In genomic region chr21:14581902-14582457, GRCh38 we compare ENCODE assay signal across 19 cellular contexts. TPM values are rescaled to one million over a fixed set of nuclear protein-coding genes. Genes with fewer than 3 reads are reported as not detected.
DNase-seq lines count a peak whose midpoint lies in the region; ATAC-seq and TF ChIP-seq lines count a peak whose summit lies in the region.
"Had no signal": no experiment of that assay in that cellular context is flagged by ENCODE, and none has a peak within 500 bp of the region (broad histone marks: within the 10 kb centered on the region; RNA-seq: fewer than 3 reads in every experiment).

No MANE protein-coding gene starts in this region.

- no peaks in the 10 kb centered on the region for H3K9me3 ChIP-seq in upper lobe of right lung
- H3K9me3 ChIP-seq: heart right ventricle, right lobe of liver, tibial nerve had no signal

- TF ChIP-seq CTCF in natural killer cell (IDR thresholded peaks at IDR 0.05) (no peak), upper lobe of right lung (IDR thresholded peaks at IDR 0.05) (no peak)

- H3K27me3 Mint-ChIP-seq in activated CD4-positive, alpha-beta T cell treated with anti-CD3 and anti-CD28 coated beads, Interleukin-2, amount 10 ng/mL, durations not matched to agents 7 days and 5 days, result no peaks in the 10 kb centered on the region
- H3K27me3 Mint-ChIP-seq in activated T-helper 2 cell treated with anti-CD3 and anti-CD28 coated beads, Interferon-gamma antibody, Interleukin-2, Interleukin-4, amounts not matched to agents 10 μg/mL and 5 μg/mL and 100 μg/mL, durations not matched to agents 14 hours and 24 hours and 36 hours (ENCODE audit: low read depth), result no peaks in the 10 kb centered on the region
- H3K27me3 Mint-ChIP-seq in natural killer cell (ENCODE audit: low read depth in 2 of 2), result peaks cover 0 to 2% of the 10 kb centered on the region in 2 donors

- intact Hi-C loops in activated T-helper 2 cell treated with anti-CD3 and anti-CD28 coated beads, Interferon-gamma antibody, Interleukin-2, Interleukin-4, amounts not matched to agents 10 μg/mL and 5 μg/mL and 100 μg/mL, durations not matched to agents 14 hours and 24 hours and 36 hours (cut with micrococcal nuclease), result loop anchor here (1.0 to 10.0 kb wide), 10 partner anchors 8 to 243 kb away; partner anchors contain the start of genes HSPA13 and SAMSN1
- intact Hi-C loops in natural killer cell (cut with micrococcal nuclease), result no loop called here
- intact Hi-C loops in upper lobe of right lung (cut with DNase I), result no loop called here

- ATAC-seq in natural killer cell (peak in 2 of 3 donors; percentile 35 to 71), left lobe of liver (no peak), upper lobe of right lung (no peak)
- ATAC-seq: heart right ventricle, right lobe of liver had no signal

- DNase-seq in activated CD4-positive, alpha-beta T cell treated with anti-CD3 and anti-CD28 coated beads, Interleukin-2, amount 10 ng/mL, durations not matched to agents 7 days and 5 days, result no peak
- DNase-seq in activated CD4-positive, alpha-beta T cell treated with anti-CD3 and anti-CD28 coated beads, Interleukin-2, amount 50 U/mL, for 4 hours, result no peak
- peak; percentile 40 for DNase-seq in activated T-helper 2 cell treated with anti-CD3 and anti-CD28 coated beads, Interferon-gamma antibody, Interleukin-2, Interleukin-4, amounts not matched to agents 10 μg/mL and 5 μg/mL and 100 μg/mL, durations not matched to agents 14 hours and 24 hours and 36 hours (ENCODE audit: low spot score)
- DNase-seq in natural killer cell (no peak), left lobe of liver (ENCODE audit: low spot score) (no peak), NCI-H1694 treated with DMSO at 0.1 percent for 48 hours (lab: John Stamatoyannopoulos, UW) (no peak), upper lobe of right lung (no peak)
- DNase-seq: COR-L47; heart right ventricle; NCI-H187 treated with DMSO at 0.1 percent for 48 hours; right lobe of liver; stimulated activated CD4-positive, alpha-beta T cell treated with anti-CD3 and anti-CD28 coated beads, Interleukin-4, amount 100 ng/mL, for 1 hour had no signal

- H3K27me3 ChIP-seq in upper lobe of right lung, result no peaks in the 10 kb centered on the region
- H3K27me3 ChIP-seq: heart right ventricle, right lobe of liver, tibial nerve had no signal

- H3K27ac ChIP-seq in upper lobe of right lung, result no peak overlapping the region
- H3K27ac ChIP-seq: heart right ventricle, right lobe of liver, SK-N-MC, tibial nerve had no signal

- no peaks in the 10 kb centered on the region for H3K4me1 ChIP-seq in upper lobe of right lung
- H3K4me1 ChIP-seq: right lobe of liver, tibial nerve had no signal

- H3K36me3 Mint-ChIP-seq in activated CD4-positive, alpha-beta T cell treated with anti-CD3 and anti-CD28 coated beads, Interleukin-2, amount 10 ng/mL, durations not matched to agents 7 days and 5 days (ENCODE audit: low read depth), result peaks cover 4% of the 10 kb centered on the region
- H3K36me3 Mint-ChIP-seq in activated T-helper 2 cell treated with anti-CD3 and anti-CD28 coated beads, Interferon-gamma antibody, Interleukin-2, Interleukin-4, amounts not matched to agents 10 μg/mL and 5 μg/mL and 100 μg/mL, durations not matched to agents 14 hours and 24 hours and 36 hours (ENCODE audit: low read depth), result peaks cover 11% of the 10 kb centered on the region
- no peaks in the 10 kb centered on the region for H3K36me3 Mint-ChIP-seq in natural killer cell

- peaks cover 6% of the 10 kb centered on the region for H3K4me1 Mint-ChIP-seq in activated CD4-positive, alpha-beta T cell treated with anti-CD3 and anti-CD28 coated beads, Interleukin-2, amount 10 ng/mL, durations not matched to agents 7 days and 5 days
- peaks cover 50% of the 10 kb centered on the region for H3K4me1 Mint-ChIP-seq in activated T-helper 2 cell treated with anti-CD3 and anti-CD28 coated beads, Interferon-gamma antibody, Interleukin-2, Interleukin-4, amounts not matched to agents 10 μg/mL and 5 μg/mL and 100 μg/mL, durations not matched to agents 14 hours and 24 hours and 36 hours (ENCODE audit: low read depth)
- H3K4me1 Mint-ChIP-seq in natural killer cell, result no peaks in the 10 kb centered on the region

- POLR2A ChIA-PET in activated CD4-positive, alpha-beta T cell treated with anti-CD3 and anti-CD28 coated beads, Interleukin-2, amount 10 ng/mL, durations not matched to agents 7 days and 5 days (lab: Charles Lee), result no interaction called here

- H3K9me3 Mint-ChIP-seq in activated CD4-positive, alpha-beta T cell treated with anti-CD3 and anti-CD28 coated beads, Interleukin-2, amount 10 ng/mL, durations not matched to agents 7 days and 5 days, result peaks cover 12% of the 10 kb centered on the region
- H3K9me3 Mint-ChIP-seq in activated T-helper 2 cell treated with anti-CD3 and anti-CD28 coated beads, Interferon-gamma antibody, Interleukin-2, Interleukin-4, amounts not matched to agents 10 μg/mL and 5 μg/mL and 100 μg/mL, durations not matched to agents 14 hours and 24 hours and 36 hours, result peaks cover 4% of the 10 kb centered on the region
- H3K9me3 Mint-ChIP-seq in natural killer cell, result no peaks in the 10 kb centered on the region

- no peaks in the 10 kb centered on the region for H3K36me3 ChIP-seq in upper lobe of right lung
- H3K36me3 ChIP-seq: heart right ventricle, right lobe of liver, tibial nerve had no signal

- peak overlapping the region; percentile 15 for H3K4me3 Mint-ChIP-seq in activated CD4-positive, alpha-beta T cell treated with anti-CD3 and anti-CD28 coated beads, Interleukin-2, amount 10 ng/mL, durations not matched to agents 7 days and 5 days
- H3K4me3 Mint-ChIP-seq in activated T-helper 2 cell treated with anti-CD3 and anti-CD28 coated beads, Interferon-gamma antibody, Interleukin-2, Interleukin-4, amounts not matched to agents 10 μg/mL and 5 μg/mL and 100 μg/mL, durations not matched to agents 14 hours and 24 hours and 36 hours (ENCODE audit: low read depth), result peak overlapping the region; percentile 35
- no peak overlapping the region for H3K4me3 Mint-ChIP-seq in natural killer cell

- H3K4me3 ChIP-seq in upper lobe of right lung, result no peak overlapping the region
- H3K4me3 ChIP-seq: heart right ventricle, right lobe of liver, SK-N-MC, tibial nerve had no signal

- CTCF ChIA-PET in activated CD4-positive, alpha-beta T cell treated with anti-CD3 and anti-CD28 coated beads, Interleukin-2, amount 10 ng/mL, durations not matched to agents 7 days and 5 days (lab: Charles Lee), result interaction anchor here (0.7 kb wide), 1 partner anchor 16 kb away, joined by 3 read pairs; no protein-coding TSS in a partner anchor

- H3K27ac Mint-ChIP-seq in activated CD4-positive, alpha-beta T cell treated with anti-CD3 and anti-CD28 coated beads, Interleukin-2, amount 10 ng/mL, durations not matched to agents 7 days and 5 days, result peak overlapping the region; percentile 52
- H3K27ac Mint-ChIP-seq in activated T-helper 2 cell treated with anti-CD3 and anti-CD28 coated beads, Interferon-gamma antibody, Interleukin-2, Interleukin-4, amounts not matched to agents 10 μg/mL and 5 μg/mL and 100 μg/mL, durations not matched to agents 14 hours and 24 hours and 36 hours, result peak overlapping the region; percentile 70
- H3K27ac Mint-ChIP-seq in natural killer cell, result no peak overlapping the region

TF ChIP-seq in PFSK-1, 5 proteins besides CTCF, POLR2A, EP300 and RAD21:
- no peak for TF ChIP-seq REST (IDR thresholded peaks at IDR 0.05; ENCODE audit: insufficient read depth in 1 of 2, low read depth in 2 of 2, low read length in 2 of 2)
- TF ChIP-seq SIN3A (IDR thresholded peaks at IDR 0.05; ENCODE audit: borderline replicate concordance, insufficient read depth, low read length), result 0 out of 2 replicates have a peak, but pooled peaks have one; percentile 16
- TF ChIP-seq TAF1 (IDR thresholded peaks at IDR 0.05; ENCODE audit: borderline replicate concordance, insufficient read depth, low read length), result no peak
- no peak for TF ChIP-seq FOXP2 (optimal IDR thresholded peaks at IDR 0.05; ENCODE audit: borderline replicate concordance, extremely low read depth, extremely low read length, insufficient read depth)
TF ChIP-seq in PFSK-1: peak in this region for 1.

RNA-seq across cellular contexts. Expression of gene SAMSN1, which starts 35.9 kb away (rescaled TPM):
- total RNA-seq in activated CD4-positive, alpha-beta T cell treated with anti-CD3 and anti-CD28 coated beads, Interleukin-2, amount 10 ng/mL, durations not matched to agents 7 days and 5 days, result 10 to 100 TPM; 51.3 to 59.0 TPM
- 0.92 TPM for polyA plus RNA-seq in PFSK-1 (2012; ENCODE audit: insufficient read length, low read depth)
- total RNA-seq in activated T-helper 2 cell treated with anti-CD3 and anti-CD28 coated beads, Interferon-gamma antibody, Interleukin-2, Interleukin-4, amounts not matched to agents 10 μg/mL and 5 μg/mL and 100 μg/mL, durations not matched to agents 14 hours and 24 hours and 36 hours, result 73.0 and 79.0 TPM in 2 replicates
- 100 to 1,000 TPM in 1 of 3 donors, 10 to 100 TPM in 2; 17.7 to 101 (median 18.2) TPM for total RNA-seq in natural killer cell
- total RNA-seq in left lobe of liver, result 1.6 TPM
- total RNA-seq in upper lobe of right lung, result 18.2 TPM
- total RNA-seq: A673, HT1080, NCI-H460 had no signal
- polyA plus RNA-seq: keratinocyte had no signal

Comparison
In these comparisons a context has a peak if more than half of its experiments do, and no peak if none do; other contexts are left out.
1. H3K27ac Mint-ChIP-seq: peak in activated CD4-positive, alpha-beta T cell treated with anti-CD3 and anti-CD28 coated beads, Interleukin-2, amount 10 ng/mL, durations not matched to agents 7 days and 5 days (single experiment) and activated T-helper 2 cell treated with anti-CD3 and anti-CD28 coated beads, Interferon-gamma antibody, Interleukin-2, Interleukin-4, amounts not matched to agents 10 μg/mL and 5 μg/mL and 100 μg/mL, durations not matched to agents 14 hours and 24 hours and 36 hours (single experiment); none in natural killer cell (0 of 2).
2. ATAC-seq: peak in natural killer cell (2 of 3); none in left lobe of liver (single experiment) and upper lobe of right lung (single experiment).